In the genomic region with DNA sequence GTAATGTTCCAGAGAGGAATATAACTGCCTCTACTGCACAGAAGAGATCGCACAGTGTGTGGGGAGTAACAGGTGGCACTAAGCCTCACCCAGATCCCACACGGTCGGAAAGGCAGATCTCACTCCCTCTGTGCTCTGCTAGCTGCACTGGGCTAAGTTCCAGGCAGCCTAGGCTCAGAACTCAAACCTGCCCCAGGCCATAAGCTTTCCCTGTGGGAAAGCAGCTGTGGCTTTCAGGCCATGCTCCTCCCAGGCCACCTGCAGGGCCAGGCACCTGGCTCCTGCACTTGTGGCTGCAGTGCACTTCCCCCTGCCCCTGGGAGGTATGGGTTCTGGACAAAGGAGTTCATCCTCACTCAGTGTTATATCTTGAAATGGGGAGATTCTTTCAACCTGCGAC, we compare ENCODE assay signal across 13 cellular contexts. TPM values are rescaled to one million over a fixed set of nuclear protein-coding genes. Genes with fewer than 3 reads are reported as not detected.
DNase-seq lines count a peak whose midpoint lies in the region; ATAC-seq and TF ChIP-seq lines count a peak whose summit lies in the region.
"Had no signal": no experiment of that assay in that cellular context is flagged by ENCODE, and none has a peak within 500 bp of the region (broad histone marks: within the 10 kb centered on the region; RNA-seq: fewer than 3 reads in every experiment).

No MANE protein-coding gene starts in this region.

- H3K36me3 ChIP-seq in HUES6 (ENCODE audit: control insufficient read depth, insufficient read depth, low read length) (peaks cover 21% of the 10 kb centered on the region), endodermal cell (ENCODE audit: control insufficient read depth, insufficient read depth, low read length) (peaks cover 21% of the 10 kb centered on the region), ascending aorta (peaks cover 7 to 19% of the 10 kb centered on the region in 2 donors)
- H3K36me3 ChIP-seq: colonic mucosa had no signal

- H3K4me1 ChIP-seq in HUES6 (ENCODE audit: control insufficient read depth, insufficient read depth, low read length) (peaks cover 22% of the 10 kb centered on the region), endodermal cell (ENCODE audit: control insufficient read depth, insufficient read depth, low read length) (peaks cover 12% of the 10 kb centered on the region), ascending aorta (no peaks in the 10 kb centered on the region)
- H3K4me1 ChIP-seq: colonic mucosa had no signal

- H3K27me3 ChIP-seq in HUES6 (ENCODE audit: control insufficient read depth, insufficient read depth, low read length) (no peaks in the 10 kb centered on the region), endodermal cell (ENCODE audit: control insufficient read depth, insufficient read depth, low read length, poor library complexity, severe bottlenecking) (no peaks in the 10 kb centered on the region), ascending aorta (no peaks in the 10 kb centered on the region)
- H3K27me3 ChIP-seq: colonic mucosa had no signal

- 76 to 77% methylated on average over 4 of the region's 4 CpGs for WGBS in endodermal cell (ENCODE audit: insufficient coverage in 1 of 2, insufficient read length in 1 of 2), 2 experiments

- H3K9me3 ChIP-seq in HUES6 (ENCODE audit: control insufficient read depth, insufficient read depth, low read depth, low read length) (peaks cover 22% of the 10 kb centered on the region; the same call in 1 of the 2 replicates), endodermal cell (ENCODE audit: control insufficient read depth, low read length) (peaks cover 37% of the 10 kb centered on the region), ascending aorta (peaks cover 9 to 29% of the 10 kb centered on the region in 2 donors)
- H3K9me3 ChIP-seq: colonic mucosa had no signal

- H3K36me3 Mint-ChIP-seq in endodermal cell (ENCODE audit: low read depth) = peaks cover 48% of the 10 kb centered on the region

- peaks cover 31% of the 10 kb centered on the region for H3K4me1 Mint-ChIP-seq in endodermal cell

- peak overlapping the region; percentile 56 for H3K27ac Mint-ChIP-seq in endodermal cell
- H3K27ac Mint-ChIP-seq: activated naive CD8-positive, alpha-beta T cell treated with anti-CD3 and anti-CD28 coated beads, Interleukin-2, amount 10 ng/mL, durations not matched to agents 7 days and 5 days; progenitor cell of endocrine pancreas had no signal

- DNase-seq in NCI-H345 (lab: John Stamatoyannopoulos, UW) (peak; percentile 85), endodermal cell (peak; percentile 84), ascending aorta (ENCODE audit: low spot score in 2 of 2) (no peak)
- no peak for DNase-seq in stimulated activated CD4-positive, alpha-beta T cell treated with anti-CD3 and anti-CD28 coated beads, Interleukin-15, amount 100 ng/mL, for 24 hours
- DNase-seq: activated naive CD8-positive, alpha-beta T cell treated with anti-CD3 and anti-CD28 coated beads, Interleukin-2, amount 10 ng/mL, durations not matched to agents 7 days and 5 days; colonic mucosa; NCI-H226 had no signal

- no peak overlapping the region; the same call in 1 of the 2 replicates for H3K4me3 ChIP-seq in HUES6 (ENCODE audit: low read depth, low read length)
- H3K4me3 ChIP-seq in endodermal cell (ENCODE audit: low read length) = no peak overlapping the region
- H3K4me3 ChIP-seq in ascending aorta = no peak overlapping the region
- H3K4me3 ChIP-seq: colonic mucosa had no signal

- no peak overlapping the region for H3K9ac ChIP-seq in HUES6 (ENCODE audit: low read length)
- H3K9ac ChIP-seq in endodermal cell (ENCODE audit: extremely low read depth, low read length, poor library complexity, severe bottlenecking) = no peak overlapping the region

- intact Hi-C loops in ascending aorta (cut with DNase I) = no loop called here

- H3K27me3 Mint-ChIP-seq in endodermal cell (ENCODE audit: insufficient read depth) = no peaks in the 10 kb centered on the region
- H3K27me3 Mint-ChIP-seq: activated naive CD8-positive, alpha-beta T cell treated with anti-CD3 and anti-CD28 coated beads, Interleukin-2, amount 10 ng/mL, durations not matched to agents 7 days and 5 days; progenitor cell of endocrine pancreas had no signal

- no peak overlapping the region for H3K4me3 Mint-ChIP-seq in endodermal cell
- H3K4me3 Mint-ChIP-seq: activated naive CD8-positive, alpha-beta T cell treated with anti-CD3 and anti-CD28 coated beads, Interleukin-2, amount 10 ng/mL, durations not matched to agents 7 days and 5 days had no signal

- TF ChIP-seq CTCF in C4-2B (conservative IDR thresholded peaks at IDR 0.05) = no peak
- no peak for TF ChIP-seq CTCF in endodermal cell (conservative IDR thresholded peaks at IDR 0.05)
- TF ChIP-seq CTCF in ascending aorta (IDR thresholded peaks at IDR 0.05) = no peak

- ATAC-seq in GM19395 (IDR thresholded peaks at IDR 0.05; ENCODE audit: unreplicated experiment) (no peak), GM21786 (IDR thresholded peaks at IDR 0.05; ENCODE audit: unreplicated experiment) (no peak)
- ATAC-seq: Right ventricle myocardium inferior had no signal

- peaks cover 40% of the 10 kb centered on the region for H3K9me3 Mint-ChIP-seq in endodermal cell

- H3K27ac ChIP-seq in C4-2B (peak overlapping the region; percentile 33), HUES6 (ENCODE audit: low read depth, low read length) (0 out of 2 replicates have a peak overlapping the region, but pooled peaks have one; percentile 72), endodermal cell (ENCODE audit: low read depth, low read length) (no peak overlapping the region), ascending aorta (no peak overlapping the region)
- H3K27ac ChIP-seq: colonic mucosa had no signal

RNA-seq across cellular contexts. Expression of a gene that starts 27.5 kb away (rescaled TPM):
- total RNA-seq in endodermal cell (10 to 100 TPM; 54.9 to 65.1 TPM), ascending aorta (114 TPM)
- 59.9 TPM for polyA plus RNA-seq in endodermal cell (2013, experiment 1 of 2)
- polyA plus RNA-seq in endodermal cell (2013, experiment 2 of 2) = 51.3 TPM

Comparison
In these comparisons a context has a peak if more than half of its experiments do, and no peak if none do; other contexts are left out.
1. H3K27ac ChIP-seq: peak in C4-2B (single experiment) and HUES6 (single experiment); none in endodermal cell (single experiment) and ascending aorta (0 of 2).
2. DNase-seq: peak in NCI-H345 (single experiment) and endodermal cell (single experiment); none in stimulated activated CD4-positive, alpha-beta T cell treated with anti-CD3 and anti-CD28 coated beads, Interleukin-15, amount 100 ng/mL, for 24 hours (single experiment) and ascending aorta (0 of 2).